In genomic region chr7:42461537-42461936, GRCh38 we compare ENCODE assay signal across 27 cellular contexts.
"Had no signal": no experiment of that assay in that cellular context is flagged by ENCODE, and none has a peak within 500 bp of the region (broad histone marks: within the 10 kb centered on the region; RNA-seq: fewer than 3 reads in every experiment).

No MANE protein-coding gene starts in this region.

- H3K36me3 ChIP-seq: colonic mucosa, gastrocnemius medialis, heart right ventricle, left lung, neural progenitor cell, prostate gland, right atrium auricular region, sigmoid colon, stomach, tibial artery had no signal

- H3K27me3 Mint-ChIP-seq: dendritic cell treated with granulocyte-macrophage colony-stimulating factor and Interleukin-4, amounts not matched to agents 40 ng/mL and 50 ng/mL, for 4 days; type B pancreatic cell had no signal

- H3K36me3 Mint-ChIP-seq: naive thymus-derived CD4-positive, alpha-beta T cell; neural progenitor cell; stimulated activated effector memory CD8-positive, alpha-beta T cell treated with anti-CD3 and anti-CD28 coated beads, Interleukin-12 subunit alpha, Interleukin-12 subunit beta, amount 100 ng/mL, for 72 hours; type B pancreatic cell had no signal

- H3K4me1 Mint-ChIP-seq: naive thymus-derived CD4-positive, alpha-beta T cell; stimulated activated effector memory CD8-positive, alpha-beta T cell treated with anti-CD3 and anti-CD28 coated beads, Interleukin-12 subunit alpha, Interleukin-12 subunit beta, amount 100 ng/mL, for 72 hours had no signal

- H3K9me3 ChIP-seq: colonic mucosa, gastrocnemius medialis, left lung, prostate gland, right atrium auricular region, sigmoid colon, testis, tibial artery had no signal

- H3K27ac ChIP-seq: colonic mucosa, gastrocnemius medialis, heart right ventricle, left lung, neural progenitor cell, prostate gland, right atrium auricular region, sigmoid colon, stomach, testis, tibial artery had no signal

- H3K27ac Mint-ChIP-seq: dendritic cell treated with granulocyte-macrophage colony-stimulating factor and Interleukin-4, amounts not matched to agents 40 ng/mL and 50 ng/mL, for 4 days; naive thymus-derived CD4-positive, alpha-beta T cell; nephron; neural progenitor cell; stimulated activated effector memory CD8-positive, alpha-beta T cell treated with anti-CD3 and anti-CD28 coated beads, Interleukin-12 subunit alpha, Interleukin-12 subunit beta, amount 100 ng/mL, for 72 hours; type B pancreatic cell had no signal

- H3K4me1 ChIP-seq: colonic mucosa, gastrocnemius medialis, left lung, prostate gland, right atrium auricular region, stomach, testis, tibial artery had no signal

- H3K9ac ChIP-seq: neural progenitor cell had no signal

- H3K4me2 ChIP-seq: neural progenitor cell had no signal

- H3K9me3 Mint-ChIP-seq: dendritic cell treated with granulocyte-macrophage colony-stimulating factor and Interleukin-4, amounts not matched to agents 40 ng/mL and 50 ng/mL, for 4 days had no signal

- H3K4me3 ChIP-seq: colonic mucosa, gastrocnemius medialis, heart right ventricle, left lung, neural progenitor cell, prostate gland, right atrium auricular region, sigmoid colon, stomach, testis, tibial artery had no signal

- H3K27me3 ChIP-seq: colonic mucosa, gastrocnemius medialis, heart right ventricle, left lung, neural progenitor cell, right atrium auricular region, sigmoid colon, stomach, testis, tibial artery had no signal

- DNase-seq: colonic mucosa; effector memory CD4-positive, alpha-beta T cell; erythroblast; foreskin fibroblast; gastrocnemius medialis; heart right ventricle; hippocampal formation; left cardiac atrium; left lung; mesendoderm; midbrain; naive thymus-derived CD4-positive, alpha-beta T cell; sigmoid colon; stimulated activated CD4-positive, alpha-beta T cell treated with anti-CD3 and anti-CD28 coated beads, Interleukin-2, amount 100 ng/mL, for 24 hours; stimulated activated CD4-positive, alpha-beta T cell treated with anti-CD3 and anti-CD28 coated beads, Interleukin-4, amount 100 ng/mL, for 24 hours; stimulated activated naive CD4-positive, alpha-beta T cell treated with Interleukin-2 at 50 U/mL for 16 hours; stomach; substantia nigra; testis; tibial artery had no signal

- H2AFZ ChIP-seq: neural progenitor cell had no signal

- H3K4me3 Mint-ChIP-seq: dendritic cell treated with granulocyte-macrophage colony-stimulating factor and Interleukin-4, amounts not matched to agents 40 ng/mL and 50 ng/mL, for 4 days; naive thymus-derived CD4-positive, alpha-beta T cell; nephron; neural progenitor cell; stimulated activated effector memory CD8-positive, alpha-beta T cell treated with anti-CD3 and anti-CD28 coated beads, Interleukin-12 subunit alpha, Interleukin-12 subunit beta, amount 100 ng/mL, for 72 hours; type B pancreatic cell had no signal
